In the genomic region with DNA sequence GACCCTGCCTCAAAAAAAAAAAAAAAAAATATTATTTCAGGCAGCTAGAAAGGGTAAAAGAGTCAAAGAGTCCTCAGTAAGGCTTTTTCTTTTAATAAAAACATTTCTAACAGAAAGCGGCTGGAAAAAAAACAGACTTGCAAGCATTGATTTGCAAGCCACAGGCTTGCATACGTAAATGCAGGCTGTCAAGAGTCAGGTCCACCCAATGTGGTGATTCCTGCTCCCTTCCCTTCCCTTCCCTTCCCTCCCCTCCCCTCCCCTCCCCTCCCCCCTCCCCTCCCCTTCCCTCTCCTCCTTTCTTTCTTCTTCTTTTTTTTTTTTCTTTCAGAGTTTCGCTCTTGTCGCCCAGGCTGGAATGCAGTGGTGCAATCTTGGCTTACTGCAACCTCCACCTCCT, we compare ENCODE assay signal across 37 cellular contexts.
"Had no signal": no experiment of that assay in that cellular context is flagged by ENCODE, and none has a peak within 500 bp of the region (broad histone marks: within the 10 kb centered on the region; RNA-seq: fewer than 3 reads in every experiment).

No MANE protein-coding gene starts in this region.

- H3K27me3 ChIP-seq: ascending aorta, cardiac muscle cell had no signal

- H3K36me3 ChIP-seq: ascending aorta, cardiac muscle cell had no signal

- H3K9me3 Mint-ChIP-seq: activated CD4-positive, alpha-beta memory T cell treated with anti-CD3 and anti-CD28 coated beads, Interleukin-2, amount 10 ng/mL, durations not matched to agents 7 days and 5 days; activated CD4-positive, alpha-beta T cell treated with anti-CD3 and anti-CD28 coated beads, Interleukin-2, amount 10 ng/mL, durations not matched to agents 7 days and 5 days; activated naive CD4-positive, alpha-beta T cell treated with anti-CD3 and anti-CD28 coated beads, Interleukin-2, amount 10 ng/mL, durations not matched to agents 7 days and 5 days; activated naive CD4-positive, alpha-beta T cell treated with anti-CD3 and anti-CD28 coated beads, Interleukin-2, amount 50 U/mL, for 24 hours; activated naive CD8-positive, alpha-beta T cell treated with anti-CD3 and anti-CD28 coated beads, Interleukin-2, amount 10 ng/mL, durations not matched to agents 7 days and 5 days; activated T-cell treated with anti-CD3 and anti-CD28 coated beads, Interleukin-2, amount 50 U/mL, for 24 hours; activated T-helper 2 cell treated with anti-CD3 and anti-CD28 coated beads, Interferon-gamma antibody, Interleukin-2, Interleukin-4, amounts not matched to agents 10 μg/mL and 5 μg/mL and 100 μg/mL, durations not matched to agents 14 hours and 24 hours and 36 hours; T-helper 1 cell treated with Interleukin-12 subunit alpha and Interleukin-12 subunit beta and Interleukin-4 antibody, amounts not matched to agents 30 μg/mL and 1 μg/mL, for 36 hours; T-helper 2 cell treated with Interferon-gamma antibody and Interleukin-4, amounts not matched to agents 5 μg/mL and 100 μg/mL, for 36 hours had no signal

- H3K4me1 ChIP-seq: ascending aorta had no signal

- H3K27ac ChIP-seq: ascending aorta, cardiac muscle cell, VCaP had no signal

- DNase-seq: activated CD4-positive, alpha-beta memory T cell treated with anti-CD3 and anti-CD28 coated beads, Interleukin-2, amount 10 ng/mL, durations not matched to agents 7 days and 5 days; activated CD4-positive, alpha-beta T cell treated with anti-CD3 and anti-CD28 coated beads for 1 hour; activated CD4-positive, alpha-beta T cell treated with anti-CD3 and anti-CD28 coated beads for 36 hours; activated CD4-positive, alpha-beta T cell treated with anti-CD3 and anti-CD28 coated beads for 48 hours; activated CD4-positive, alpha-beta T cell treated with anti-CD3 and anti-CD28 coated beads, Interleukin-2, amount 10 ng/mL, durations not matched to agents 7 days and 5 days; activated CD4-positive, alpha-beta T cell treated with anti-CD3 and anti-CD28 coated beads, Interleukin-2, amount 50 U/mL, for 48 hours; activated CD4-positive, CD25-positive, alpha-beta regulatory T cell; activated CD8-positive, alpha-beta memory T cell treated with anti-CD3 and anti-CD28 coated beads for 24 hours; activated CD8-positive, alpha-beta memory T cell treated with anti-CD3 and anti-CD28 coated beads, Interleukin-2, amount 10 ng/mL, durations not matched to agents 7 days and 5 days; activated CD8-positive, alpha-beta memory T cell treated with anti-CD3 and anti-CD28 coated beads, Interleukin-2, amount 50 U/mL, for 48 hours; activated CD8-positive, alpha-beta T cell treated with anti-CD3 and anti-CD28 coated beads, Interleukin-2, amount 10 ng/mL, durations not matched to agents 7 days and 5 days; activated effector memory CD4-positive, alpha-beta T cell treated with Interleukin-2 at 50 U/mL for 16 hours; activated gamma-delta T cell; activated naive CD4-positive, alpha-beta T cell treated with anti-CD3 and anti-CD28 coated beads, Interleukin-2, amount 10 ng/mL, durations not matched to agents 7 days and 5 days; activated naive CD4-positive, alpha-beta T cell treated with Interleukin-2 at 50 U/mL for 16 hours; activated naive CD8-positive, alpha-beta T cell treated with anti-CD3 and anti-CD28 coated beads, Interleukin-2, amount 10 ng/mL, durations not matched to agents 7 days and 5 days; activated naive CD8-positive, alpha-beta T cell treated with anti-CD3 and anti-CD28 coated beads, Interleukin-2, amount 50 U/mL, for 24 hours; activated T-cell treated with anti-CD3 and anti-CD28 coated beads, Interleukin-2, amount 50 U/mL, for 24 hours; activated T-cell treated with anti-CD3 and anti-CD28 coated beads, Interleukin-2, amount 50 U/mL, for 48 hours; amygdala; anterior cingulate cortex; caudate nucleus; cerebellar nuclear complex; T-helper 1 cell; T-helper 2 cell; T-helper 9 cell had no signal

- H3K4me3 Mint-ChIP-seq: activated CD4-positive, alpha-beta memory T cell treated with anti-CD3 and anti-CD28 coated beads, Interleukin-2, amount 10 ng/mL, durations not matched to agents 7 days and 5 days; activated CD4-positive, alpha-beta T cell treated with anti-CD3 and anti-CD28 coated beads for 36 hours; activated CD4-positive, alpha-beta T cell treated with anti-CD3 and anti-CD28 coated beads, Interleukin-2, amount 10 ng/mL, durations not matched to agents 7 days and 5 days; activated CD8-positive, alpha-beta memory T cell treated with anti-CD3 and anti-CD28 coated beads, Interleukin-2, amount 10 ng/mL, durations not matched to agents 7 days and 5 days; activated CD8-positive, alpha-beta T cell treated with anti-CD3 and anti-CD28 coated beads, Interleukin-2, amount 10 ng/mL, durations not matched to agents 7 days and 5 days; activated naive CD4-positive, alpha-beta T cell treated with anti-CD3 and anti-CD28 coated beads, Interleukin-2, amount 10 ng/mL, durations not matched to agents 7 days and 5 days; activated naive CD4-positive, alpha-beta T cell treated with anti-CD3 and anti-CD28 coated beads, Interleukin-2, amount 50 U/mL, for 24 hours; activated naive CD8-positive, alpha-beta T cell; activated naive CD8-positive, alpha-beta T cell treated with anti-CD3 and anti-CD28 coated beads, Interleukin-2, amount 10 ng/mL, durations not matched to agents 7 days and 5 days; activated naive CD8-positive, alpha-beta T cell treated with anti-CD3 and anti-CD28 coated beads, Interleukin-2, amount 50 U/mL, for 24 hours; activated T-cell treated with anti-CD3 and anti-CD28 coated beads, Interleukin-2, amount 50 U/mL, for 24 hours; brain; central memory CD8-positive, alpha-beta T cell; T-helper 1 cell treated with Interleukin-12 subunit alpha and Interleukin-12 subunit beta and Interleukin-4 antibody, amounts not matched to agents 30 μg/mL and 1 μg/mL, for 36 hours; T-helper 2 cell treated with Interferon-gamma antibody and Interleukin-4, amounts not matched to agents 5 μg/mL and 100 μg/mL, for 36 hours had no signal

- H3K36me3 Mint-ChIP-seq: activated CD8-positive, alpha-beta memory T cell treated with anti-CD3 and anti-CD28 coated beads, Interleukin-2, amount 10 ng/mL, durations not matched to agents 7 days and 5 days; activated naive CD4-positive, alpha-beta T cell treated with anti-CD3 and anti-CD28 coated beads, Interleukin-2, amount 10 ng/mL, durations not matched to agents 7 days and 5 days; activated naive CD4-positive, alpha-beta T cell treated with anti-CD3 and anti-CD28 coated beads, Interleukin-2, amount 50 U/mL, for 24 hours; activated naive CD8-positive, alpha-beta T cell; activated naive CD8-positive, alpha-beta T cell treated with anti-CD3 and anti-CD28 coated beads, Interleukin-2, amount 10 ng/mL, durations not matched to agents 7 days and 5 days; brain had no signal

- H3K27me3 Mint-ChIP-seq: activated CD4-positive, alpha-beta memory T cell treated with anti-CD3 and anti-CD28 coated beads, Interleukin-2, amount 10 ng/mL, durations not matched to agents 7 days and 5 days; activated CD4-positive, alpha-beta T cell treated with anti-CD3 and anti-CD28 coated beads for 36 hours; activated CD4-positive, alpha-beta T cell treated with anti-CD3 and anti-CD28 coated beads, Interleukin-2, amount 10 ng/mL, durations not matched to agents 7 days and 5 days; activated CD8-positive, alpha-beta memory T cell treated with anti-CD3 and anti-CD28 coated beads, Interleukin-2, amount 10 ng/mL, durations not matched to agents 7 days and 5 days; activated naive CD4-positive, alpha-beta T cell treated with anti-CD3 and anti-CD28 coated beads, Interleukin-2, amount 10 ng/mL, durations not matched to agents 7 days and 5 days; activated naive CD4-positive, alpha-beta T cell treated with anti-CD3 and anti-CD28 coated beads, Interleukin-2, amount 50 U/mL, for 24 hours; activated naive CD8-positive, alpha-beta T cell; activated naive CD8-positive, alpha-beta T cell treated with anti-CD3 and anti-CD28 coated beads, Interleukin-2, amount 10 ng/mL, durations not matched to agents 7 days and 5 days; activated naive CD8-positive, alpha-beta T cell treated with anti-CD3 and anti-CD28 coated beads, Interleukin-2, amount 50 U/mL, for 24 hours; activated T-cell treated with anti-CD3 and anti-CD28 coated beads, Interleukin-2, amount 50 U/mL, for 24 hours; central memory CD8-positive, alpha-beta T cell had no signal

- H3K27ac Mint-ChIP-seq: activated CD4-positive, alpha-beta memory T cell treated with anti-CD3 and anti-CD28 coated beads, Interleukin-2, amount 10 ng/mL, durations not matched to agents 7 days and 5 days; activated CD4-positive, alpha-beta T cell treated with anti-CD3 and anti-CD28 coated beads for 36 hours; activated CD4-positive, alpha-beta T cell treated with anti-CD3 and anti-CD28 coated beads, Interleukin-2, amount 10 ng/mL, durations not matched to agents 7 days and 5 days; activated CD8-positive, alpha-beta memory T cell treated with anti-CD3 and anti-CD28 coated beads, Interleukin-2, amount 10 ng/mL, durations not matched to agents 7 days and 5 days; activated CD8-positive, alpha-beta T cell treated with anti-CD3 and anti-CD28 coated beads, Interleukin-2, amount 10 ng/mL, durations not matched to agents 7 days and 5 days; activated naive CD4-positive, alpha-beta T cell treated with anti-CD3 and anti-CD28 coated beads, Interleukin-2, amount 10 ng/mL, durations not matched to agents 7 days and 5 days; activated naive CD4-positive, alpha-beta T cell treated with anti-CD3 and anti-CD28 coated beads, Interleukin-2, amount 50 U/mL, for 24 hours; activated naive CD8-positive, alpha-beta T cell; activated naive CD8-positive, alpha-beta T cell treated with anti-CD3 and anti-CD28 coated beads, Interleukin-2, amount 10 ng/mL, durations not matched to agents 7 days and 5 days; activated naive CD8-positive, alpha-beta T cell treated with anti-CD3 and anti-CD28 coated beads, Interleukin-2, amount 50 U/mL, for 24 hours; activated T-cell treated with anti-CD3 and anti-CD28 coated beads, Interleukin-2, amount 50 U/mL, for 24 hours; activated T-helper 2 cell treated with anti-CD3 and anti-CD28 coated beads, Interferon-gamma antibody, Interleukin-2, Interleukin-4, amounts not matched to agents 10 μg/mL and 5 μg/mL and 100 μg/mL, durations not matched to agents 14 hours and 24 hours and 36 hours; brain; T-helper 1 cell treated with Interleukin-12 subunit alpha and Interleukin-12 subunit beta and Interleukin-4 antibody, amounts not matched to agents 30 μg/mL and 1 μg/mL, for 36 hours; T-helper 2 cell treated with Interferon-gamma antibody and Interleukin-4, amounts not matched to agents 5 μg/mL and 100 μg/mL, for 36 hours had no signal

- H3K4me1 Mint-ChIP-seq: activated CD4-positive, alpha-beta memory T cell treated with anti-CD3 and anti-CD28 coated beads, Interleukin-2, amount 10 ng/mL, durations not matched to agents 7 days and 5 days; activated CD4-positive, alpha-beta T cell treated with anti-CD3 and anti-CD28 coated beads for 36 hours; activated CD4-positive, alpha-beta T cell treated with anti-CD3 and anti-CD28 coated beads, Interleukin-2, amount 10 ng/mL, durations not matched to agents 7 days and 5 days; activated CD8-positive, alpha-beta memory T cell treated with anti-CD3 and anti-CD28 coated beads, Interleukin-2, amount 10 ng/mL, durations not matched to agents 7 days and 5 days; activated naive CD4-positive, alpha-beta T cell treated with anti-CD3 and anti-CD28 coated beads, Interleukin-2, amount 10 ng/mL, durations not matched to agents 7 days and 5 days; activated naive CD4-positive, alpha-beta T cell treated with anti-CD3 and anti-CD28 coated beads, Interleukin-2, amount 50 U/mL, for 24 hours; activated naive CD8-positive, alpha-beta T cell treated with anti-CD3 and anti-CD28 coated beads, Interleukin-2, amount 10 ng/mL, durations not matched to agents 7 days and 5 days; activated naive CD8-positive, alpha-beta T cell treated with anti-CD3 and anti-CD28 coated beads, Interleukin-2, amount 50 U/mL, for 24 hours; brain; central memory CD8-positive, alpha-beta T cell had no signal

- ATAC-seq: activated CD4-positive, alpha-beta T cell treated with anti-CD3 and anti-CD28 coated beads for 36 hours; activated CD4-positive, CD25-positive, alpha-beta regulatory T cell treated with anti-CD3 and anti-CD28 coated beads, Interleukin-2, amount 50 U/mL, for 24 hours; activated CD8-positive, alpha-beta memory T cell treated with anti-CD3 and anti-CD28 coated beads, Interleukin-2, amount 10 ng/mL, durations not matched to agents 7 days and 5 days; activated CD8-positive, alpha-beta T cell treated with anti-CD3 and anti-CD28 coated beads, Interleukin-2, amount 10 ng/mL, durations not matched to agents 7 days and 5 days; activated naive CD8-positive, alpha-beta T cell treated with anti-CD3 and anti-CD28 coated beads, Interleukin-2, amount 50 U/mL, for 24 hours had no signal

- H3K4me3 ChIP-seq: ascending aorta, cardiac muscle cell had no signal
